Comparison of ENCODE assay signal across 18 cellular contexts in the genomic region with DNA sequence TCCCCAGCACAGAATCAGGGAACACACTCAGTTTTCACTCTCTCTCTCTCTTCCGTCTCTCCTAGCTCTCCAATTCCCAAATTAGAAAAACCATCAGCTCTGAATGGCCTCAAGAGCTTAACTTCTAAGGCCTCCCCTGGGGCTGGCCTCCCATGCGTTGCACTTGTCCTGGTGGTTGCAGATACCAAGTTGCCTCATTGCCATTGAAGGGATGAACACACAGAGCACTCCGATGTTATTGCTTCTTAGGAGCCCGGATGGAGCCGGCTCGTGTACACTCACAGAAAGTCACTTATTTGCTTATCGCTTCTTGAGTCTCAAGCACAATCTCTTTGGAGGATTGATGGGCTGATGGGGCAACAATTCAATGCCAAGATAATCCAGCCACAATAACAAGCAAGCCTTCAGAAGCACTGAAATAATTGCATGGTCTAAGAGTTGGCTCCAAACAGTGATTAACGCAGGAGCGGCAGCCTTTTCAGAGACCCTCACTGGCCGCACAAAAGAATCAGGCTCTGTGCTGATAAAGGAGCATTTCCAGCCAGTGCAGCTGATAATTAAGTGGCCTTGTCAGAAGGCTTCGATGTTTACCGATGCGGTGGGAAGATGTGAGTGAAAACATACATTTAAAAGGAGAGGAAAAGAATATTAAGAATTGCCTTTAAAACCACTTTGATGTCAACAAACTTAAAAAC.
DNase-seq lines count a peak whose midpoint lies in the region; TF ChIP-seq lines count a peak whose summit lies in the region.
"Had no signal": no experiment of that assay in that cellular context is flagged by ENCODE, and none has a peak within 500 bp of the region (broad histone marks: within the 10 kb centered on the region; RNA-seq: fewer than 3 reads in every experiment).

No MANE protein-coding gene starts in this region.

- no peaks in the 10 kb centered on the region for H4K20me1 ChIP-seq in neural cell (ENCODE audit: insufficient read depth)

- no peaks in the 10 kb centered on the region for H3K9me2 ChIP-seq in neural cell (ENCODE audit: insufficient read depth, low read length)

- no peaks in the 10 kb centered on the region for H3K9me3 ChIP-seq in WERI-Rb-1 (ENCODE audit: severe bottlenecking)
- H3K9me3 ChIP-seq in neural cell (ENCODE audit: low read length): no peaks in the 10 kb centered on the region
- no peaks in the 10 kb centered on the region for H3K9me3 ChIP-seq in tibial nerve

- H3K9ac ChIP-seq in neural cell (ENCODE audit: low read length): no peak overlapping the region
- H3K9ac ChIP-seq: GM23248 had no signal

- H3K36me3 ChIP-seq in WERI-Rb-1 (no peaks in the 10 kb centered on the region), neural cell (ENCODE audit: insufficient read depth, low read length) (no peaks in the 10 kb centered on the region), tibial nerve (no peaks in the 10 kb centered on the region)

- TF ChIP-seq EP300 in neural cell (conservative IDR thresholded peaks at IDR 0.05; ENCODE audit: poor library complexity, severe bottlenecking): no peak
- no peak for TF ChIP-seq EP300 in tibial nerve (IDR thresholded peaks at IDR 0.05)

- H3K4me1 ChIP-seq in tibial nerve: no peaks in the 10 kb centered on the region

- DNase-seq in NCI-H1092 treated with DMSO at 0.1 percent for 48 hours (lab: John Stamatoyannopoulos, UW) (peak; percentile 41), WERI-Rb-1 (peak; percentile 54), NCI-H2227 (lab: John Stamatoyannopoulos, UW; ENCODE audit: unreplicated experiment) (no peak), tibial nerve (ENCODE audit: low spot score in 2 of 2) (no peak)
- DNase-seq in effector CD4-positive, alpha-beta T cell: no peak
- DNase-seq in stimulated activated CD4-positive, alpha-beta T cell treated with anti-CD3 and anti-CD28 coated beads, Interleukin-15, amount 100 ng/mL, for 24 hours: no peak
- DNase-seq: ACHN, AML-193, GDM1, GM23248, Karpas-422, NCI-H1436 treated with DMSO at 0.1 percent for 48 hours, NCI-H2081, NCI-H510A, NCI-H774, OCI-M1, SHP77 had no signal

- TF ChIP-seq CTCF in WERI-Rb-1 (IDR thresholded peaks at IDR 0.05; ENCODE audit: low read depth, low read length) (no peak), neural cell (IDR thresholded peaks at IDR 0.05; ENCODE audit: poor library complexity, severe bottlenecking) (no peak), tibial nerve (IDR thresholded peaks at IDR 0.05) (no peak)

- peak overlapping the region; percentile 29 for H2AFZ ChIP-seq in neural cell (ENCODE audit: low read depth, low read length)
- H2AFZ ChIP-seq: GM23248 had no signal

- peak overlapping the region; percentile 44 for H3K27ac ChIP-seq in WERI-Rb-1
- H3K27ac ChIP-seq in neural cell (ENCODE audit: low read length): no peak overlapping the region
- H3K27ac ChIP-seq in tibial nerve: no peak overlapping the region
- H3K27ac ChIP-seq: GM23248 had no signal

- H3F3A ChIP-seq in neural cell (ENCODE audit: insufficient read depth, low read length, poor library complexity, severe bottlenecking): no peaks in the 10 kb centered on the region

- TF ChIP-seq RAD21 in neural cell (conservative IDR thresholded peaks at IDR 0.05): no peak

- WGBS in tibial nerve, 2 donors: 56 to 58% methylated on average over 13 of the region's 13 CpGs

- H3K4me3 ChIP-seq in WERI-Rb-1 (ENCODE audit: low read depth, low read length) (no peak overlapping the region), neural cell (ENCODE audit: low read length) (no peak overlapping the region), tibial nerve (no peak overlapping the region)
- H3K4me3 ChIP-seq: GM23248 had no signal

- TF ChIP-seq POLR2A in tibial nerve (IDR thresholded peaks at IDR 0.05): no peak

- no peak overlapping the region for H3K4me2 ChIP-seq in neural cell (ENCODE audit: low read length)

- H3K27me3 ChIP-seq in WERI-Rb-1 (ENCODE audit: insufficient read depth, low read depth, severe bottlenecking): no peaks in the 10 kb centered on the region
- H3K27me3 ChIP-seq in neural cell (ENCODE audit: insufficient read depth, low read depth, low read length): no peaks in the 10 kb centered on the region
- no peaks in the 10 kb centered on the region for H3K27me3 ChIP-seq in tibial nerve

- H3K79me2 ChIP-seq in neural cell (replicated peaks; ENCODE audit: insufficient read depth, low read length): no peaks in the 10 kb centered on the region

TF ChIP-seq in neural cell, 6 proteins besides CTCF, POLR2A, EP300 and RAD21:
- TF ChIP-seq EZH2 (IDR thresholded peaks at IDR 0.05; ENCODE audit: borderline replicate concordance, insufficient read depth, low read length, poor library complexity, severe bottlenecking) (no peak), TAF1 (IDR thresholded peaks at IDR 0.05; ENCODE audit: low read depth) (no peak), POLR2AphosphoS5 (IDR thresholded peaks at IDR 0.05) (no peak), MXI1 (conservative IDR thresholded peaks at IDR 0.05; ENCODE audit: poor library complexity, severe bottlenecking) (no peak), SMC3 (conservative IDR thresholded peaks at IDR 0.05; ENCODE audit: poor library complexity) (no peak)
- TF ChIP-seq, protein P1, sequence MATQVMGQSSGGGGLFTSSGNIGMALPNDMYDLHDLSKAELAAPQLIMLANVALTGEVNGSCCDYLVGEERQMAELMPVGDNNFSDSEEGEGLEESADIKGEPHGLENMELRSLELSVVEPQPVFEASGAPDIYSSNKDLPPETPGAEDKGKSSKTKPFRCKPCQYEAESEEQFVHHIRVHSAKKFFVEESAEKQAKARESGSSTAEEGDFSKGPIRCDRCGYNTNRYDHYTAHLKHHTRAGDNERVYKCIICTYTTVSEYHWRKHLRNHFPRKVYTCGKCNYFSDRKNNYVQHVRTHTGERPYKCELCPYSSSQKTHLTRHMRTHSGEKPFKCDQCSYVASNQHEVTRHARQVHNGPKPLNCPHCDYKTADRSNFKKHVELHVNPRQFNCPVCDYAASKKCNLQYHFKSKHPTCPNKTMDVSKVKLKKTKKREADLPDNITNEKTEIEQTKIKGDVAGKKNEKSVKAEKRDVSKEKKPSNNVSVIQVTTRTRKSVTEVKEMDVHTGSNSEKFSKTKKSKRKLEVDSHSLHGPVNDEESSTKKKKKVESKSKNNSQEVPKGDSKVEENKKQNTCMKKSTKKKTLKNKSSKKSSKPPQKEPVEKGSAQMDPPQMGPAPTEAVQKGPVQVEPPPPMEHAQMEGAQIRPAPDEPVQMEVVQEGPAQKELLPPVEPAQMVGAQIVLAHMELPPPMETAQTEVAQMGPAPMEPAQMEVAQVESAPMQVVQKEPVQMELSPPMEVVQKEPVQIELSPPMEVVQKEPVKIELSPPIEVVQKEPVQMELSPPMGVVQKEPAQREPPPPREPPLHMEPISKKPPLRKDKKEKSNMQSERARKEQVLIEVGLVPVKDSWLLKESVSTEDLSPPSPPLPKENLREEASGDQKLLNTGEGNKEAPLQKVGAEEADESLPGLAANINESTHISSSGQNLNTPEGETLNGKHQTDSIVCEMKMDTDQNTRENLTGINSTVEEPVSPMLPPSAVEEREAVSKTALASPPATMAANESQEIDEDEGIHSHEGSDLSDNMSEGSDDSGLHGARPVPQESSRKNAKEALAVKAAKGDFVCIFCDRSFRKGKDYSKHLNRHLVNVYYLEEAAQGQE (IDR thresholded peaks at IDR 0.05; ENCODE audit: borderline replicate concordance): no peak

Comparison
In these comparisons a context has a peak if more than half of its experiments do, and no peak if none do; other contexts are left out.
1. DNase-seq: peak in NCI-H1092 treated with DMSO at 0.1 percent for 48 hours (single experiment) and WERI-Rb-1 (single experiment); none in NCI-H2227 (single experiment), effector CD4-positive, alpha-beta T cell (single experiment), stimulated activated CD4-positive, alpha-beta T cell treated with anti-CD3 and anti-CD28 coated beads, Interleukin-15, amount 100 ng/mL, for 24 hours (single experiment) and tibial nerve (0 of 2).